12 cellular contexts compared by ENCODE assay signal in the genomic region with DNA sequence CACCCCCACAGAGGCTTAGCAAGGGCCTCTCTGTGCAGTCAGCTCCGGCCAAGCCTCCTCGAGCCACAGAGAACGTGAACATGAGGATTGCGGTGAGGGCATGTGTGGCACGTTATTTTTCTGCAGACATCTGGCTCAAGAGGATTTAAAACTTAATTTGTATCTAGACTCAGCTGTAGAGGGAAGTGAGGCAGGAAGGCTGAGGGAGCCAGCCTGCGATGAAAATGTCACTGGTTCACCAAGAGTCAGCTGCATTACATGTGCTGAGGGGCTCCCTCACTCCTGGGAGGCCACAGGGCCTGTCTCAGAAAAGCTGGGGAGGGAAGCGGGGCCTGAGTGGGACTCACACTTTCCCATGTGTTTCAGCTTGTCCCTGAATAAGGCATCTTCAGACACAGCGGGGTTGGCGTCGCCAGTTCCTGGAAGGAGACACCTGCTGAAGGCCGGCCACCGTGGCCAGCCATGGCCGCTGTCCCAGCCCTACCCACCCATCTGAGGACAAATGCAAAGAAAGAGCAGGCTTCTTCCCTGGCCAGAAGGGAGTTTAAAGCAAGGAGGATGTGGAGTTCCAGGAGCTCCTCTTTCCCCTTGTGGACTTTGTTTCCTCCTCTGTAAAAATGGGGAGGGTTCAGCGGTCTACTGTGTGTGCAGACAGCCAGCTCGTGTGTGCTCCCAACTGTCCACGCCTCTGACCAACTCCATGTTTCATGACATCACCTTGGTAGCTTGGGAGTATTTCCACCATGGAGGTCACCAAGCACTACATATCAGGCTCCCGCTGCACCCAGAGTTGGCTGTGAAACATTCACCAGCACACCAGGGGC. TPM values are rescaled to one million over a fixed set of nuclear protein-coding genes. Genes with fewer than 3 reads are reported as not detected.
A peak's percentile ranks its signal among the peaks of the same experiment; 100 is the strongest.
DNase-seq lines count a peak whose midpoint lies in the region; ATAC-seq and TF ChIP-seq lines count a peak whose summit lies in the region.
"Had no signal": no experiment of that assay in that cellular context is flagged by ENCODE, and none has a peak within 500 bp of the region (broad histone marks: within the 10 kb centered on the region; RNA-seq: fewer than 3 reads in every experiment).

No MANE protein-coding gene starts in this region.

- H3K4me1 ChIP-seq in heart left ventricle (peaks cover 3 to 56% (median 38%) of the 10 kb centered on the region in 12 donors), muscle layer of colon (ENCODE audit: insufficient read depth, low read length) (peaks cover 61% of the 10 kb centered on the region), uterus (peaks cover 11 to 17% of the 10 kb centered on the region in 2 donors)

- 77 to 85% (median 81%) methylated on average over 16 to 17 of the region's 17 CpGs for WGBS in heart left ventricle, 4 donors

- H3K4me3 ChIP-seq in heart left ventricle (no peak overlapping the region), muscle layer of colon (ENCODE audit: low read depth in 1 of 2, low read length in 2 of 2) (peak overlapping the region in 1 of 2 donors; percentile 6), uterus (no peak overlapping the region)

- H3K27me3 ChIP-seq in heart left ventricle (no peaks in the 10 kb centered on the region), muscle layer of colon (ENCODE audit: control insufficient read depth in 1 of 2, insufficient read depth in 2 of 2, low read length in 2 of 2) (no peaks in the 10 kb centered on the region), uterus (no peaks in the 10 kb centered on the region)

- TF ChIP-seq POLR2A in heart left ventricle (IDR thresholded peaks at IDR 0.05) = no peak
- no peak for TF ChIP-seq POLR2A in uterus (IDR thresholded peaks at IDR 0.05)

- H3K36me3 Mint-ChIP-seq in brain = peaks cover 34% of the 10 kb centered on the region

- no peaks in the 10 kb centered on the region for H3K9me3 Mint-ChIP-seq in brain

- H3K27ac Mint-ChIP-seq in brain = peak overlapping the region; percentile 71 to 98 (median 91)

- intact Hi-C loops in heart left ventricle (cut with DNase I) = no loop called here
- intact Hi-C loops in left cardiac atrium (cut with DNase I) = no loop called here
- intact Hi-C loops in uterus (cut with DNase I; ENCODE audit: low total_unique reads) = loop anchor here (10.0 kb wide), 1 partner anchor 216 kb away; the partner anchor contains the start of gene DYNLL2

- no peak for ATAC-seq in heart left ventricle
- no peak for ATAC-seq in left cardiac atrium

- H3K4me3 Mint-ChIP-seq in brain = peak overlapping the region in 3 of 5 experiments; percentile 15 to 56 (median 28)

- H3K36me3 ChIP-seq in heart left ventricle = peaks cover 0 to 73% (median 62%) of the 10 kb centered on the region in 9 donors
- H3K36me3 ChIP-seq in muscle layer of colon (ENCODE audit: insufficient read depth, low read length) = peaks cover 66% of the 10 kb centered on the region
- H3K36me3 ChIP-seq in uterus = no peaks in the 10 kb centered on the region

- no peak for TF ChIP-seq CTCF in heart left ventricle (IDR thresholded peaks at IDR 0.05)
- TF ChIP-seq CTCF in brain (conservative IDR thresholded peaks at IDR 0.05) = no peak
- no peak for TF ChIP-seq CTCF in uterus (IDR thresholded peaks at IDR 0.05)

- H3K4me1 Mint-ChIP-seq in brain = peaks cover 57% of the 10 kb centered on the region

- peak overlapping the region; percentile 12 for H3K9ac ChIP-seq in muscle layer of colon (ENCODE audit: low read length)
- H3K9ac ChIP-seq: KMS-11, parathyroid adenoma had no signal

- H3K27ac ChIP-seq in heart left ventricle (peak overlapping the region in 11 of 12 donors; percentile 14 to 89 (median 59)), muscle layer of colon (ENCODE audit: low read depth, low read length) (peak overlapping the region; percentile 96), uterus (peak overlapping the region; percentile 77 to 93)
- H3K27ac ChIP-seq: KMS-11, parathyroid adenoma had no signal

- no peaks in the 10 kb centered on the region for H3K9me3 ChIP-seq in heart left ventricle
- H3K9me3 ChIP-seq in muscle layer of colon (ENCODE audit: low read length) = no peaks in the 10 kb centered on the region
- no peaks in the 10 kb centered on the region for H3K9me3 ChIP-seq in uterus

- DNase-seq in heart left ventricle (no peak), left cardiac atrium (no peak), uterus (no peak), superior temporal gyrus (ENCODE audit: extremely low spot score) (no peak), DMS153 treated with DMSO at 0.1 percent for 48 hours (lab: John Stamatoyannopoulos, UW; ENCODE audit: unreplicated experiment) (no peak), GOT3 (lab: John Stamatoyannopoulos, UW) (no peak)
- DNase-seq: activated gamma-delta T cell; stimulated activated CD8-positive, alpha-beta memory T cell treated with anti-CD3 and anti-CD28 coated beads, Interleukin-4, amount 100 ng/mL, for 48 hours had no signal

- peaks cover 3% of the 10 kb centered on the region for H3K27me3 Mint-ChIP-seq in brain

RNA-seq across cellular contexts. Expression of gene MRPS23, which starts 19.1 kb away (rescaled TPM):
- total RNA-seq in heart left ventricle (10 to 100 TPM; 44.6 to 99.3 (median 71.8) TPM), left cardiac atrium (10 to 100 TPM; 45.2 to 55.8 TPM), uterus (10 to 100 TPM in 2 of 4 donors, 1 to 10 TPM in 2; 5.9 to 35.2 (median 16.8) TPM)
- polyA plus RNA-seq in heart left ventricle (100 to 1,000 TPM in 1 of 2 donors, 10 to 100 TPM in 1; 23.9 to 207 TPM), brain (ENCODE audit: insufficient read depth, low read depth, low replicate concordance) (58.5 TPM)
